1 cellular context compared by ENCODE assay signal in the genomic region with DNA sequence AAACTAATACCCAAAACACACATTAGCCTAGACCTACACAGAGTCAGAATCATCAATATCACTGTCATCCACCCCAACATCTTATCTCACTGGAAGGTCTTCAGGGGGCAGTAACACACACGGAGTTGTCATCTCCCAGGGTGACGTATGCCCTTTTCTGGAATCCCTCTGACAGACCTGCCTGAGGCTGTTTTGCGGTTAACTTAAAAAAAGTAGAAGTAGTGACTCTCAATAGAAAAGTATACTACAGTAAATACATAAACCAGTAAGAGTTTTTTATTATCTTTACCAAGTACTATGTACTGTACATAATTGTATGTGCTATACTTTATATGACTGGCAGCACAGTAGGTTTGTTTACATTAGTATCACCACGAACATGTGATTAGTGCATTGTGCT.
A peak's percentile ranks its signal among the peaks of the same experiment; 100 is the strongest.
TF ChIP-seq lines count a peak whose summit lies in the region.

No MANE protein-coding gene starts in this region.

TF ChIP-seq in HEK293, 187 proteins besides CTCF, POLR2A, EP300 and RAD21 (continued from another document):
- TF ChIP-seq ZBTB44 (tag by site-specific recombination; IDR thresholded peaks at IDR 0.05) (no peak), TRIM28 (IDR thresholded peaks at IDR 0.05; ENCODE audit: borderline replicate concordance, low read length) (peak; percentile 29; the same call in 1 of the 2 replicates), TCF7L2 (IDR thresholded peaks at IDR 0.05; ENCODE audit: borderline replicate concordance, low read depth, low read length) (0 out of 2 replicates have a peak, but pooled peaks have one; percentile 15), ZNF302 (tag by site-specific recombination; IDR thresholded peaks at IDR 0.05; ENCODE audit: low read depth) (no peak), OSR2 (tag by site-specific recombination; IDR thresholded peaks at IDR 0.05) (peak; percentile 35; the same call in 1 of the 2 replicates), ZNF677 (tag by site-specific recombination; IDR thresholded peaks at IDR 0.05) (no peak), ZNF175 (tag by site-specific recombination; IDR thresholded peaks at IDR 0.05) (no peak), MYNN (tag by site-specific recombination; IDR thresholded peaks at IDR 0.05; ENCODE audit: borderline replicate concordance) (no peak), ZNF843 (tag by site-specific recombination; IDR thresholded peaks at IDR 0.05) (no peak), GLIS1 (tag by site-specific recombination; IDR thresholded peaks at IDR 0.05) (peak; percentile 75)
- TF ChIP-seq, protein P1, sequence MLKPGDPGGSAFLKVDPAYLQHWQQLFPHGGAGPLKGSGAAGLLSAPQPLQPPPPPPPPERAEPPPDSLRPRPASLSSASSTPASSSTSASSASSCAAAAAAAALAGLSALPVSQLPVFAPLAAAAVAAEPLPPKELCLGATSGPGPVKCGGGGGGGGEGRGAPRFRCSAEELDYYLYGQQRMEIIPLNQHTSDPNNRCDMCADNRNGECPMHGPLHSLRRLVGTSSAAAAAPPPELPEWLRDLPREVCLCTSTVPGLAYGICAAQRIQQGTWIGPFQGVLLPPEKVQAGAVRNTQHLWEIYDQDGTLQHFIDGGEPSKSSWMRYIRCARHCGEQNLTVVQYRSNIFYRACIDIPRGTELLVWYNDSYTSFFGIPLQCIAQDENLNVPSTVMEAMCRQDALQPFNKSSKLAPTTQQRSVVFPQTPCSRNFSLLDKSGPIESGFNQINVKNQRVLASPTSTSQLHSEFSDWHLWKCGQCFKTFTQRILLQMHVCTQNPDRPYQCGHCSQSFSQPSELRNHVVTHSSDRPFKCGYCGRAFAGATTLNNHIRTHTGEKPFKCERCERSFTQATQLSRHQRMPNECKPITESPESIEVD (tag by site-specific recombination; IDR thresholded peaks at IDR 0.05): peak; percentile 64
- TF ChIP-seq, protein P2, sequence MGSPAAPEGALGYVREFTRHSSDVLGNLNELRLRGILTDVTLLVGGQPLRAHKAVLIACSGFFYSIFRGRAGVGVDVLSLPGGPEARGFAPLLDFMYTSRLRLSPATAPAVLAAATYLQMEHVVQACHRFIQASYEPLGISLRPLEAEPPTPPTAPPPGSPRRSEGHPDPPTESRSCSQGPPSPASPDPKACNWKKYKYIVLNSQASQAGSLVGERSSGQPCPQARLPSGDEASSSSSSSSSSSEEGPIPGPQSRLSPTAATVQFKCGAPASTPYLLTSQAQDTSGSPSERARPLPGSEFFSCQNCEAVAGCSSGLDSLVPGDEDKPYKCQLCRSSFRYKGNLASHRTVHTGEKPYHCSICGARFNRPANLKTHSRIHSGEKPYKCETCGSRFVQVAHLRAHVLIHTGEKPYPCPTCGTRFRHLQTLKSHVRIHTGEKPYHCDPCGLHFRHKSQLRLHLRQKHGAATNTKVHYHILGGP (tag by site-specific recombination; IDR thresholded peaks at IDR 0.05): no peak
